Comparison of ENCODE assay signal across 12 cellular contexts in the genomic region with DNA sequence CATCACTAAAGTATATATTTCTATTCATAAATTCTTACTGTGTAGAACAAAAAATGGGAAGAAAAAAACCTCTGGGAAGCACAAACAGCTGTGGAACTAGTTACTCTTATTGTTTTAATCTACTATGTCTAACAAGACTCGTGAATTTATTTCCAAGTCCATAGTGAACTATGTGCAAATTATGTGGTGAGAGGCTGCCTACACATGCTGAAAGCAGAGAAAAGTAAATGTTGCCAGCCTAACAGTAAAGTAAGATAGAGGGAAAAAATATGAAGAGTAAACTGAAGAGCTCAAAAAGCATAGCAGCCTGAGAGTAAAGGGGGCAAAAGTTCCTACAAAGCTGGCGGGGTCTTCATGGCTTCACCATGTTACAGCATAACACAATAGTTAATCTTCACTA. TPM values are rescaled to one million over a fixed set of nuclear protein-coding genes. Genes with fewer than 3 reads are reported as not detected.
DNase-seq lines count a peak whose midpoint lies in the region; ATAC-seq and TF ChIP-seq lines count a peak whose summit lies in the region.
"Had no signal": no experiment of that assay in that cellular context is flagged by ENCODE, and none has a peak within 500 bp of the region (broad histone marks: within the 10 kb centered on the region; RNA-seq: fewer than 3 reads in every experiment).

No MANE protein-coding gene starts in this region.

- no peak overlapping the region for H2BK12ac ChIP-seq in mesenchymal stem cell (ENCODE audit: low read length in 2 of 2)

- no peaks in the 10 kb centered on the region for H3K27me3 Mint-ChIP-seq in activated naive CD8-positive, alpha-beta T cell treated with anti-CD3 and anti-CD28 coated beads, Interleukin-2, amount 10 ng/mL, durations not matched to agents 7 days and 5 days

- no peak overlapping the region for H2BK120ac ChIP-seq in mesenchymal stem cell (ENCODE audit: low read depth, low read length)

- H3K23ac ChIP-seq in mesenchymal stem cell (ENCODE audit: low read length in 2 of 2), result no peak overlapping the region

- H4K8ac ChIP-seq in mesenchymal stem cell (ENCODE audit: low read length), result no peak overlapping the region

- peak overlapping the region; percentile 94 for H3K4me3 Mint-ChIP-seq in activated naive CD8-positive, alpha-beta T cell treated with anti-CD3 and anti-CD28 coated beads, Interleukin-2, amount 10 ng/mL, durations not matched to agents 7 days and 5 days

- peak overlapping the region; percentile 16 for H3K4me3 ChIP-seq in AG10803 (ENCODE audit: low read length)
- peak overlapping the region; percentile 90 for H3K4me3 ChIP-seq in HFF-Myc (replicated peaks; ENCODE audit: low read depth, low read length)
- H3K4me3 ChIP-seq in mesenchymal stem cell (ENCODE audit: insufficient read depth in 1 of 2, low read depth in 1 of 2, low read length in 2 of 2), result peak overlapping the region in 1 of 2 experiments; percentile 98

- no peak overlapping the region for H2BK5ac ChIP-seq in mesenchymal stem cell (ENCODE audit: low read depth, low read length, poor library complexity, severe bottlenecking)

- POLR2A ChIA-PET in activated naive CD8-positive, alpha-beta T cell treated with anti-CD3 and anti-CD28 coated beads, Interleukin-2, amount 10 ng/mL, durations not matched to agents 7 days and 5 days (lab: Charles Lee), result interaction anchor here (0.6 to 2.3 kb wide), 7 partner anchors 12 to 1600 kb away, joined by 3 to 10 read pairs (median 3); partner anchors contain the start of genes ANKRD16, FBH1 and SFMBT2

- H3K79me1 ChIP-seq in mesenchymal stem cell (replicated peaks; ENCODE audit: low read length, poor library complexity, severe bottlenecking), result peaks cover 3% of the 10 kb centered on the region

- H3K18ac ChIP-seq in mesenchymal stem cell (ENCODE audit: low read depth in 1 of 2, low read length in 2 of 2), result no peak overlapping the region

- no peak overlapping the region for H3K4ac ChIP-seq in mesenchymal stem cell (ENCODE audit: low read depth in 1 of 2, low read length in 2 of 2)

- H3K9ac ChIP-seq in mesenchymal stem cell (ENCODE audit: low read length), result peak overlapping the region; percentile 98

- H3K9me3 Mint-ChIP-seq in activated naive CD8-positive, alpha-beta T cell treated with anti-CD3 and anti-CD28 coated beads, Interleukin-2, amount 10 ng/mL, durations not matched to agents 7 days and 5 days, result no peaks in the 10 kb centered on the region

- H3K4me2 ChIP-seq in mesenchymal stem cell (ENCODE audit: low read length, poor library complexity, severe bottlenecking), result peak overlapping the region; percentile 27

- no peak overlapping the region for H2AK5ac ChIP-seq in mesenchymal stem cell (ENCODE audit: low read length, severe bottlenecking)

- no peak for TF ChIP-seq CTCF in AG10803 (conservative IDR thresholded peaks at IDR 0.05; ENCODE audit: low read length)
- TF ChIP-seq CTCF in HFF-Myc (IDR thresholded peaks at IDR 0.05; ENCODE audit: low read depth, low read length, missing control alignments), result no peak

- whole genome bisulfite sequencing in mesenchymal stem cell, result 91% methylated on average over 1 of the region's 2 CpGs

- peaks cover 10 to 14% of the 10 kb centered on the region in 2 experiments for H3K36me3 ChIP-seq in mesenchymal stem cell (ENCODE audit: control insufficient read depth in 1 of 2, insufficient read depth in 2 of 2, low read depth in 1 of 2, low read length in 2 of 2)

- H3K27ac ChIP-seq in mesenchymal stem cell (ENCODE audit: low read length, poor library complexity, severe bottlenecking), result no peak overlapping the region
- H3K27ac ChIP-seq: gastroesophageal sphincter had no signal

- H3K4me1 Mint-ChIP-seq in activated naive CD8-positive, alpha-beta T cell treated with anti-CD3 and anti-CD28 coated beads, Interleukin-2, amount 10 ng/mL, durations not matched to agents 7 days and 5 days, result peaks cover 50% of the 10 kb centered on the region

- H3K4me1 ChIP-seq in mesenchymal stem cell (ENCODE audit: control insufficient read depth, insufficient read depth, low read depth, low read length), result peaks cover 4% of the 10 kb centered on the region

- H3K27me3 ChIP-seq in mesenchymal stem cell (ENCODE audit: control insufficient read depth in 1 of 2, insufficient read depth in 1 of 2, low read length in 2 of 2), result no peaks in the 10 kb centered on the region
- H3K27me3 ChIP-seq: gastroesophageal sphincter had no signal

- H3K9me3 ChIP-seq in mesenchymal stem cell (ENCODE audit: control insufficient read depth, low read length), result no peaks in the 10 kb centered on the region
- H3K9me3 ChIP-seq: gastroesophageal sphincter had no signal

- H3K14ac ChIP-seq in mesenchymal stem cell (ENCODE audit: low read length in 2 of 2), result no peak overlapping the region

- H2BK15ac ChIP-seq in mesenchymal stem cell (ENCODE audit: low read depth, poor library complexity, severe bottlenecking), result no peak overlapping the region

- no peak overlapping the region for H2AFZ ChIP-seq in mesenchymal stem cell (ENCODE audit: low read depth, low read length)

- DNase-seq in AG10803 (ENCODE audit: low read depth), result no peak
- no peak for DNase-seq in HFF-Myc (ENCODE audit: extremely low read depth, low read depth)
- no peak for DNase-seq in activated naive CD8-positive, alpha-beta T cell treated with anti-CD3 and anti-CD28 coated beads, Interleukin-2, amount 10 ng/mL, durations not matched to agents 7 days and 5 days
- DNase-seq in mesenchymal stem cell, result no peak
- DNase-seq in stimulated activated CD4-positive, alpha-beta T cell treated with anti-CD3 and anti-CD28 coated beads, Interleukin-4, amount 100 ng/mL, for 4 hours, result no peak
- no peak for DNase-seq in iPS-NIHi11 (ENCODE audit: low spot score)
- DNase-seq: activated effector memory CD4-positive, alpha-beta T cell treated with Interleukin-2 at 50 U/mL for 16 hours; nucleus accumbens; SIG-M5 had no signal

- no peak for ATAC-seq in activated naive CD8-positive, alpha-beta T cell treated with anti-CD3 and anti-CD28 coated beads, Interleukin-2, amount 10 ng/mL, durations not matched to agents 7 days and 5 days (ENCODE audit: low read depth)
- ATAC-seq in HG02642 (IDR thresholded peaks at IDR 0.05; ENCODE audit: poor library complexity, unreplicated experiment) (no peak), GM21515 (IDR thresholded peaks at IDR 0.05; ENCODE audit: unreplicated experiment) (no peak)
- ATAC-seq: gastroesophageal sphincter had no signal

- peak overlapping the region; percentile 75 for H3K27ac Mint-ChIP-seq in activated naive CD8-positive, alpha-beta T cell treated with anti-CD3 and anti-CD28 coated beads, Interleukin-2, amount 10 ng/mL, durations not matched to agents 7 days and 5 days

- no peak overlapping the region for H4K91ac ChIP-seq in mesenchymal stem cell (ENCODE audit: low read length)

- peaks cover 28% of the 10 kb centered on the region for H3K36me3 Mint-ChIP-seq in activated naive CD8-positive, alpha-beta T cell treated with anti-CD3 and anti-CD28 coated beads, Interleukin-2, amount 10 ng/mL, durations not matched to agents 7 days and 5 days

RNA-seq across cellular contexts. Expression of gene GDI2, which starts 3.0 kb away (rescaled TPM):
- 100 to 1,000 TPM; 187 to 194 TPM for total RNA-seq in activated naive CD8-positive, alpha-beta T cell treated with anti-CD3 and anti-CD28 coated beads, Interleukin-2, amount 10 ng/mL, durations not matched to agents 7 days and 5 days
- 202 TPM for polyA plus RNA-seq in mesenchymal stem cell (2013, experiment 1 of 2)
- 204 TPM for polyA plus RNA-seq in mesenchymal stem cell (2013, experiment 2 of 2)
